ENCODE assay signal across 18 cellular contexts in genomic region chr1:113223040-113223439, GRCh38.
DNase-seq lines count a peak whose midpoint lies in the region; ATAC-seq and TF ChIP-seq lines count a peak whose summit lies in the region.
"Had no signal": no experiment of that assay in that cellular context is flagged by ENCODE, and none has a peak within 500 bp of the region (broad histone marks: within the 10 kb centered on the region; RNA-seq: fewer than 3 reads in every experiment).

No MANE protein-coding gene starts in this region.

- no peaks in the 10 kb centered on the region for H3K79me1 ChIP-seq in mesenchymal stem cell (replicated peaks; ENCODE audit: low read length, poor library complexity, severe bottlenecking)

- H3K36me3 ChIP-seq in GM23248 (ENCODE audit: low read depth): no peaks in the 10 kb centered on the region
- no peaks in the 10 kb centered on the region for H3K36me3 ChIP-seq in PC-9 (ENCODE audit: low read depth)
- no peaks in the 10 kb centered on the region for H3K36me3 ChIP-seq in mesenchymal stem cell (ENCODE audit: control insufficient read depth in 1 of 2, insufficient read depth in 2 of 2, low read depth in 1 of 2, low read length in 2 of 2)
- H3K36me3 ChIP-seq: BLaER1 had no signal

- H3K4me1 ChIP-seq in GM23248 (ENCODE audit: insufficient read depth): no peaks in the 10 kb centered on the region
- H3K4me1 ChIP-seq in PC-9 (replicated peaks; ENCODE audit: insufficient read depth): no peaks in the 10 kb centered on the region
- H3K4me1 ChIP-seq in mesenchymal stem cell (ENCODE audit: control insufficient read depth, insufficient read depth, low read depth, low read length): no peaks in the 10 kb centered on the region
- H3K4me1 ChIP-seq: BLaER1 had no signal

- H3K79me2 ChIP-seq in GM23248 (ENCODE audit: insufficient read depth) (no peaks in the 10 kb centered on the region), PC-9 (ENCODE audit: low read depth) (no peaks in the 10 kb centered on the region)

- CTCF ChIA-PET in PC-9 (lab: Charles Lee): no interaction called here
- CTCF ChIA-PET in activated CD8-positive, alpha-beta T cell treated with anti-CD3 and anti-CD28 coated beads, Interleukin-2, amount 10 ng/mL, durations not matched to agents 7 days and 5 days (lab: Charles Lee): no interaction called here

- no peak overlapping the region for H3K14ac ChIP-seq in mesenchymal stem cell (ENCODE audit: low read length in 2 of 2)

- in situ Hi-C loops in GM23248 (cut with MboI): no loop called here

- 34 to 36% methylated on average over 2 of the region's 2 CpGs for WGBS in GM23248 (ENCODE audit: low coverage in 1 of 2, low lambda C conversion rate in 2 of 2, missing lambda C conversion rate in 2 of 2), 2 experiments
- WGBS in mesenchymal stem cell: no CpG with 5 or more reads among the region's 2 CpGs

- H3K9me3 ChIP-seq in GM23248 (ENCODE audit: low read depth) (no peaks in the 10 kb centered on the region), PC-9 (ENCODE audit: insufficient read depth, low read depth) (no peaks in the 10 kb centered on the region), mesenchymal stem cell (ENCODE audit: control insufficient read depth, low read length) (no peaks in the 10 kb centered on the region)
- H3K9me3 ChIP-seq: BLaER1, Caco-2 had no signal

- no peak overlapping the region for H2BK5ac ChIP-seq in mesenchymal stem cell (ENCODE audit: low read depth, low read length, poor library complexity, severe bottlenecking)

- H3K4me2 ChIP-seq in GM23248 (ENCODE audit: unreplicated experiment): no peak overlapping the region
- H3K4me2 ChIP-seq in PC-9: no peak overlapping the region
- H3K4me2 ChIP-seq in mesenchymal stem cell (ENCODE audit: low read length, poor library complexity, severe bottlenecking): no peak overlapping the region
- H3K4me2 ChIP-seq: BLaER1 had no signal

- no peaks in the 10 kb centered on the region for H3K4me1 Mint-ChIP-seq in activated CD8-positive, alpha-beta T cell treated with anti-CD3 and anti-CD28 coated beads, Interleukin-2, amount 10 ng/mL, durations not matched to agents 7 days and 5 days (ENCODE audit: low read depth)
- H3K4me1 Mint-ChIP-seq: B cell had no signal

- H4K8ac ChIP-seq in mesenchymal stem cell (ENCODE audit: low read length): no peak overlapping the region

- no peak overlapping the region for H3K27ac Mint-ChIP-seq in activated CD8-positive, alpha-beta T cell treated with anti-CD3 and anti-CD28 coated beads, Interleukin-2, amount 10 ng/mL, durations not matched to agents 7 days and 5 days
- H3K27ac Mint-ChIP-seq: B cell; CD4-positive, CD25-positive, alpha-beta regulatory T cell; CD8-positive, alpha-beta T cell; H9; HFFc6 had no signal

- H3K4me3 Mint-ChIP-seq in activated CD8-positive, alpha-beta T cell treated with anti-CD3 and anti-CD28 coated beads, Interleukin-2, amount 10 ng/mL, durations not matched to agents 7 days and 5 days: no peak overlapping the region
- H3K4me3 Mint-ChIP-seq: B cell; CD4-positive, CD25-positive, alpha-beta regulatory T cell; CD8-positive, alpha-beta T cell; H9; HFFc6 had no signal

- H3K27ac ChIP-seq in GM23248 (no peak overlapping the region), PC-9 (no peak overlapping the region), mesenchymal stem cell (ENCODE audit: low read length, poor library complexity, severe bottlenecking) (no peak overlapping the region)
- H3K27ac ChIP-seq: 22Rv1, BLaER1, C4-2B had no signal

- H3K27me3 Mint-ChIP-seq in activated CD8-positive, alpha-beta T cell treated with anti-CD3 and anti-CD28 coated beads, Interleukin-2, amount 10 ng/mL, durations not matched to agents 7 days and 5 days (ENCODE audit: low read depth): peaks cover 6% of the 10 kb centered on the region

- no peaks in the 10 kb centered on the region for H3K9me3 Mint-ChIP-seq in activated CD8-positive, alpha-beta T cell treated with anti-CD3 and anti-CD28 coated beads, Interleukin-2, amount 10 ng/mL, durations not matched to agents 7 days and 5 days (ENCODE audit: insufficient read depth)
- H3K9me3 Mint-ChIP-seq: CD8-positive, alpha-beta T cell; HFFc6 had no signal

- intact Hi-C loops in PC-9 (cut with micrococcal nuclease; ENCODE audit: unreplicated experiment): no loop called here

- no peak overlapping the region for H4K91ac ChIP-seq in mesenchymal stem cell (ENCODE audit: low read length)

- H3K18ac ChIP-seq in mesenchymal stem cell (ENCODE audit: low read depth in 1 of 2, low read length in 2 of 2): no peak overlapping the region

- POLR2A ChIA-PET in PC-9 (lab: Charles Lee; ENCODE audit: unreplicated experiment): no interaction called here
- POLR2A ChIA-PET in activated CD8-positive, alpha-beta T cell treated with anti-CD3 and anti-CD28 coated beads, Interleukin-2, amount 10 ng/mL, durations not matched to agents 7 days and 5 days (lab: Charles Lee): no interaction called here

- H3K4me3 ChIP-seq in GM23248 (no peak overlapping the region), PC-9 (no peak overlapping the region), mesenchymal stem cell (ENCODE audit: insufficient read depth in 1 of 2, low read depth in 1 of 2, low read length in 2 of 2) (no peak overlapping the region)
- H3K4me3 ChIP-seq: BLaER1 had no signal

- no peaks in the 10 kb centered on the region for H3K36me3 Mint-ChIP-seq in activated CD8-positive, alpha-beta T cell treated with anti-CD3 and anti-CD28 coated beads, Interleukin-2, amount 10 ng/mL, durations not matched to agents 7 days and 5 days (ENCODE audit: low read depth)
- H3K36me3 Mint-ChIP-seq: CD4-positive, CD25-positive, alpha-beta regulatory T cell; CD8-positive, alpha-beta T cell had no signal

- H4K20me1 ChIP-seq in GM23248 (ENCODE audit: insufficient read depth): no peaks in the 10 kb centered on the region
- no peaks in the 10 kb centered on the region for H4K20me1 ChIP-seq in PC-9 (ENCODE audit: insufficient read depth)
- H4K20me1 ChIP-seq: BLaER1 had no signal

- no peak overlapping the region for H2BK120ac ChIP-seq in mesenchymal stem cell (ENCODE audit: low read depth, low read length)

- no peak overlapping the region for H3K23ac ChIP-seq in mesenchymal stem cell (ENCODE audit: low read length in 2 of 2)

- no peak overlapping the region for H2AK5ac ChIP-seq in mesenchymal stem cell (ENCODE audit: low read length, severe bottlenecking)

- DNase-seq in GM23248: no peak
- no peak for DNase-seq in PC-9
- DNase-seq in mesenchymal stem cell: no peak
- DNase-seq in stimulated activated CD4-positive, alpha-beta T cell treated with anti-CD3 and anti-CD28 coated beads, Interleukin-2, amount 100 ng/mL, for 48 hours: no peak
- DNase-seq in activated CD8-positive, alpha-beta T cell treated with anti-CD3 and anti-CD28 coated beads, Interleukin-2, amount 10 ng/mL, durations not matched to agents 7 days and 5 days: no peak
- no peak for DNase-seq in NOMO-1 (lab: John Stamatoyannopoulos, UW; ENCODE audit: unreplicated experiment in 2 of 2)
- DNase-seq: Caco-2; CD4-positive, CD25-positive, alpha-beta regulatory T cell; CD8-positive, alpha-beta T cell; DMS153; DND-41; H9; HFFc6 had no signal

- H2AFZ ChIP-seq in GM23248 (peak overlapping the region; percentile 29; the same call in 1 of the 2 replicates), PC-9 (0 out of 2 replicates have a peak overlapping the region, but pooled peaks have one; percentile 18), mesenchymal stem cell (ENCODE audit: low read depth, low read length) (no peak overlapping the region)

- H3K9me2 ChIP-seq in GM23248 (ENCODE audit: insufficient read depth) (no peaks in the 10 kb centered on the region), PC-9 (ENCODE audit: insufficient read depth) (no peaks in the 10 kb centered on the region)

- H2BK12ac ChIP-seq in mesenchymal stem cell (ENCODE audit: low read length in 2 of 2): no peak overlapping the region

- TF ChIP-seq CTCF in PC-9 (conservative IDR thresholded peaks at IDR 0.05): no peak

- H3K27me3 ChIP-seq in GM23248 (replicated peaks; ENCODE audit: insufficient read depth) (peaks cover 6% of the 10 kb centered on the region), PC-9 (ENCODE audit: insufficient read depth, low read depth) (no peaks in the 10 kb centered on the region), mesenchymal stem cell (ENCODE audit: control insufficient read depth in 1 of 2, insufficient read depth in 1 of 2, low read length in 2 of 2) (no peaks in the 10 kb centered on the region)
- H3K27me3 ChIP-seq: BLaER1 had no signal

- ATAC-seq in activated CD8-positive, alpha-beta T cell treated with anti-CD3 and anti-CD28 coated beads, Interleukin-2, amount 10 ng/mL, durations not matched to agents 7 days and 5 days: no peak
- ATAC-seq: CD8-positive, alpha-beta T cell; HCT116 had no signal

- BruUV-seq in PC-9 (replicated peaks; lab: Mats Ljungman, UMichigan): no TSS peak

- H3F3A ChIP-seq in GM23248 (ENCODE audit: insufficient read depth) (no peaks in the 10 kb centered on the region), PC-9 (ENCODE audit: insufficient read depth, low read depth) (no peaks in the 10 kb centered on the region)

- H3K9ac ChIP-seq in GM23248 (no peak overlapping the region), mesenchymal stem cell (ENCODE audit: low read length) (peak overlapping the region; percentile 44)
- H3K9ac ChIP-seq: BLaER1 had no signal

- no peak overlapping the region for H3K4ac ChIP-seq in mesenchymal stem cell (ENCODE audit: low read depth in 1 of 2, low read length in 2 of 2)

- no peak overlapping the region for H2BK15ac ChIP-seq in mesenchymal stem cell (ENCODE audit: low read depth, poor library complexity, severe bottlenecking)
